In the genomic region with DNA sequence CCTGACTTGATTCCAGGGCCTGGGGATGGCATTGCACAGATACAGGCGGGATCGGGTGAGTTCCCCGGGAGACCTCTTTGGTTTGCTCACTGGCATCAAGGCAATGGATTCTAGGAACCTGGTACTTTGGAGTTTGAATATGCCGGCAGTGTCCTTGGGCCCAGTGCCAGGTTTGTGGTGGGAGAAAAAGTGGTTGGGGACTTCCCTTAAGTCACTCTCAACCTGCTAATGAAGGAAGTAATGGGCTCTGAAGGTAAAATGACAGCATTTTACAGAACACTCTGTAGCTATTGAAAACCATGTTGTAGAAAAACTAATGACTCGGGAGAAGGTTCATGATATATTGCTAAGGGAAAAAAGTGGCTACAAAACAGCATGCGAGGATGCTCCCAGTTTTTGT, we compare ENCODE assay signal across 1 cellular context.
TF ChIP-seq lines count a peak whose summit lies in the region.

No MANE protein-coding gene starts in this region.

TF ChIP-seq in HepG2, 621 proteins besides CTCF, POLR2A, EP300 and RAD21 (continued from another document):
- TF ChIP-seq DRAP1 (CRISPR knock-in tag; IDR thresholded peaks at IDR 0.05) (no peak), ZNF160 (CRISPR knock-in tag; IDR thresholded peaks at IDR 0.05) (no peak), ZNF33A (CRISPR knock-in tag; IDR thresholded peaks at IDR 0.05; ENCODE audit: borderline replicate concordance) (no peak), ZNF841 (CRISPR knock-in tag; IDR thresholded peaks at IDR 0.05; ENCODE audit: borderline replicate concordance) (no peak), ZNF549 (CRISPR knock-in tag; IDR thresholded peaks at IDR 0.05) (no peak), TOPORS (CRISPR knock-in tag; IDR thresholded peaks at IDR 0.05) (no peak), POLR2G (IDR thresholded peaks at IDR 0.05; ENCODE audit: low read depth, low read length) (no peak), ZNF644 (CRISPR knock-in tag; IDR thresholded peaks at IDR 0.05; ENCODE audit: low read depth) (no peak), CBFB (CRISPR knock-in tag; IDR thresholded peaks at IDR 0.05) (no peak), ZNF615 (CRISPR knock-in tag; IDR thresholded peaks at IDR 0.05; ENCODE audit: borderline replicate concordance) (no peak), ZNF879 (CRISPR knock-in tag; IDR thresholded peaks at IDR 0.05) (no peak)
- TF ChIP-seq, protein P1, sequence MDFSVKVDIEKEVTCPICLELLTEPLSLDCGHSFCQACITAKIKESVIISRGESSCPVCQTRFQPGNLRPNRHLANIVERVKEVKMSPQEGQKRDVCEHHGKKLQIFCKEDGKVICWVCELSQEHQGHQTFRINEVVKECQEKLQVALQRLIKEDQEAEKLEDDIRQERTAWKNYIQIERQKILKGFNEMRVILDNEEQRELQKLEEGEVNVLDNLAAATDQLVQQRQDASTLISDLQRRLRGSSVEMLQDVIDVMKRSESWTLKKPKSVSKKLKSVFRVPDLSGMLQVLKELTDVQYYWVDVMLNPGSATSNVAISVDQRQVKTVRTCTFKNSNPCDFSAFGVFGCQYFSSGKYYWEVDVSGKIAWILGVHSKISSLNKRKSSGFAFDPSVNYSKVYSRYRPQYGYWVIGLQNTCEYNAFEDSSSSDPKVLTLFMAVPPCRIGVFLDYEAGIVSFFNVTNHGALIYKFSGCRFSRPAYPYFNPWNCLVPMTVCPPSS (IDR thresholded peaks at IDR 0.05): no peak
